Comparison of ENCODE assay signal across 8 cellular contexts in the genomic region with DNA sequence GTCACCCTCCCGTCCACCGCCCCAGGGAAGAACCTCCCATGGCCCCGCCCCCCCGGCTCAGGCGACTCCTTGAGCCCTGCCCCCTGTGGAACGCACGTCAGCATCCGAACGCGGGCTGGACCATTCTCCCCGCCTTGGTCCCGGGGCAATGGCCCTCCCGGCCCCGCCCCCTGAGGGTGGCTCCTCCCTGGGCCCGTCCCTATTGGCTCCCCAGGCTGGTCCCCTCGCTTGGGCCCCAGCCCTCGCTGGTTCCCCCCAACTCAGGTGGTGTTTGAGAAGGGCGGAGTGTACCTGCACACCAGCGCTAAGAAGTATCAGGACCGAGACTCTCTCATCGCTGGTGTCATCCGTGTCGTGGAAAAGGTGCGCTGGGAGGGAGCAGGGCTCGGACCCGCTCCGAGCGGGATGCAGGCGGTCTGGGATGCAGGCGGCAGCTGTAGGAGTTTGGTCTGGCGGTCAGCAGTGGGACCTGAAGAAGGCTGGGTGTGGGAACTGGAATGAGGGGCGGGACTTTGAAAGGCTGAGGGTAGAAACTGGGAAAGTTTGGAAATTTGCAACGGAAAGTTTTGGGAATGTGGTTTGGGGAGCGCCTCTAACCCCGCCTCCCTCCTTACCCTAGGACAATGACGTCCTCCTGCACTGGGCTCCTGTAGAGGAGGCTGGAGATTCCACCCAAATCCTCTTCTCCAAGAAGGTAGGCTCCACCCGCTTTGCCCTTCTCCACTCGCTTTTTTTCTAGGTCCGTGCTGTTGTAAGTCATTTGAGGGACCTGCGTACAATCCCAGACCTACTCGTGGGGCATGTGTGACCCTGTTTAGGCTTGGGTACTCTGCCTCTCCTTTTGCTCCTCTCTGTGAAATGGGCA. TPM values are rescaled to one million over a fixed set of nuclear protein-coding genes. Genes with fewer than 3 reads are reported as not detected.
A peak's percentile ranks its signal among the peaks of the same experiment; 100 is the strongest.
DNase-seq lines count a peak whose midpoint lies in the region; ATAC-seq and TF ChIP-seq lines count a peak whose summit lies in the region.

No MANE protein-coding gene starts in this region.

- DNase-seq in GM19238 (ENCODE audit: insufficient read length, low spot score) (peak; percentile 99), NCI-H460 (ENCODE audit: extremely low read depth, low read depth) (peak; percentile 92), coronary artery (ENCODE audit: low spot score) (peak; percentile 99), left lobe of liver (ENCODE audit: low spot score) (peak; percentile 98)
- DNase-seq in activated CD4-positive, alpha-beta T cell treated with anti-CD3 and anti-CD28 coated beads for 24 hours (ENCODE audit: low read depth in 2 of 2) = peak; percentile 98
- peak; percentile 96 for DNase-seq in stimulated activated CD4-positive, alpha-beta T cell treated with anti-CD3 and anti-CD28 coated beads, Interleukin-2, amount 100 ng/mL, for 4 hours (ENCODE audit: low read depth)

- H3K4me3 ChIP-seq in BLaER1 (peak overlapping the region; percentile 86), coronary artery (peak overlapping the region; percentile 94)

- ATAC-seq in HG03378 (IDR thresholded peaks at IDR 0.05; ENCODE audit: unreplicated experiment) (peak; percentile 28), left lobe of liver (peak; percentile 74)

- TF ChIP-seq CTCF in coronary artery (IDR thresholded peaks at IDR 0.05) = no peak

- H3K27ac ChIP-seq in BLaER1 = peak overlapping the region; percentile 97
- H3K27ac ChIP-seq in coronary artery = peak overlapping the region; percentile 99 to 100

- no peaks in the 10 kb centered on the region; the same call in 1 of the 2 replicates for H4K20me1 ChIP-seq in BLaER1

- H3K9me3 ChIP-seq in BLaER1 = peaks cover 5% of the 10 kb centered on the region; the same call in 1 of the 2 replicates

- peaks cover 38% of the 10 kb centered on the region for H3K36me3 ChIP-seq in BLaER1

- peak overlapping the region; percentile 90 for H3K4me2 ChIP-seq in BLaER1

- H3K9ac ChIP-seq in BLaER1 = peak overlapping the region; percentile 96

- no peaks in the 10 kb centered on the region for H3K27me3 ChIP-seq in BLaER1

- peaks cover 47% of the 10 kb centered on the region for H3K4me1 ChIP-seq in BLaER1

RNA-seq across cellular contexts. Expression of a gene that starts 0.6 kb away (rescaled TPM):
- 6.9 and 9.5 TPM in 2 replicates for total RNA-seq in NCI-H460 (2014; rRNA removed; shearing (Covaris generic))
- 7.9 and 11.2 TPM in 2 replicates for polyA plus RNA-seq in NCI-H460 (2014; cell fraction: nucleus; rRNA removed)
- 31.7 TPM for total RNA-seq in left lobe of liver

RNA-seq across cellular contexts. Expression of a gene that starts 1.0 kb away (rescaled TPM):
- total RNA-seq in NCI-H460 (2014; rRNA removed; shearing (Covaris generic)) = 16.2 and 17.0 TPM in 2 replicates
- 8.5 and 9.5 TPM in 2 replicates for polyA plus RNA-seq in NCI-H460 (2014; cell fraction: nucleus; rRNA removed)
- total RNA-seq in left lobe of liver = 27.6 TPM

RNA-seq across cellular contexts. Expression of a gene that starts 10.7 kb away (rescaled TPM):
- 22.3 and 31.4 TPM in 2 replicates for total RNA-seq in NCI-H460 (2014; rRNA removed; shearing (Covaris generic))
- polyA plus RNA-seq in NCI-H460 (2014; cell fraction: nucleus; rRNA removed) = 102 and 155 TPM in 2 replicates
- 33.7 TPM for total RNA-seq in left lobe of liver

RNA-seq across cellular contexts. Expression of a gene that starts 18.6 kb away (rescaled TPM):
- total RNA-seq in NCI-H460 (2014; rRNA removed; shearing (Covaris generic)) = not detected in 2 replicates
- not detected in 2 replicates for polyA plus RNA-seq in NCI-H460 (2014; cell fraction: nucleus; rRNA removed)
- 0.13 TPM for total RNA-seq in left lobe of liver

RNA-seq across cellular contexts. Expression of a gene that starts 27.2 kb away (rescaled TPM):
- total RNA-seq in NCI-H460 (2014; rRNA removed; shearing (Covaris generic)) = 24.9 and 25.8 TPM in 2 replicates
- 86.7 and 89.1 TPM in 2 replicates for polyA plus RNA-seq in NCI-H460 (2014; cell fraction: nucleus; rRNA removed)
- total RNA-seq in left lobe of liver = 86.0 TPM

Comparison
In these comparisons a context has a peak if more than half of its experiments do, and no peak if none do; other contexts are left out.
1. Peak in every context shown above with its lines: DNase-seq, ATAC-seq, H3K4me3 ChIP-seq and H3K27ac ChIP-seq.